8 cellular contexts compared by ENCODE assay signal in genomic region chr22:41469218-41469851, GRCh38. TPM values are rescaled to one million over a fixed set of nuclear protein-coding genes. Genes with fewer than 3 reads are reported as not detected.
DNase-seq lines count a peak whose midpoint lies in the region; ATAC-seq and TF ChIP-seq lines count a peak whose summit lies in the region.

No MANE protein-coding gene starts in this region.

- no peaks in the 10 kb centered on the region for H3K27me3 Mint-ChIP-seq in activated B cell treated with CpG ODN at 0.5 μM for 24 hours
- peaks cover 5% of the 10 kb centered on the region for H3K27me3 Mint-ChIP-seq in glutamatergic neuron (ENCODE audit: unreplicated experiment)

- peak overlapping the region; percentile 88 for H3K4me3 Mint-ChIP-seq in activated B cell treated with CpG ODN at 0.5 μM for 24 hours
- peak overlapping the region; percentile 97 for H3K4me3 Mint-ChIP-seq in glutamatergic neuron (ENCODE audit: unreplicated experiment)

- H3K4me3 ChIP-seq in prostate gland = peak overlapping the region; percentile 96 to 97

- H3K4me1 Mint-ChIP-seq in activated B cell treated with CpG ODN at 0.5 μM for 24 hours (peaks cover 58% of the 10 kb centered on the region), glutamatergic neuron (ENCODE audit: low read depth, unreplicated experiment) (peaks cover 6% of the 10 kb centered on the region)

- DNase-seq in activated T-cell treated with anti-CD3 and anti-CD28 coated beads for 1 hour (ENCODE audit: low read depth) (peak; percentile 25), activated T-cell treated with anti-CD3 and anti-CD28 coated beads for 4 hours (no peak), activated B cell treated with CpG ODN at 0.5 μM for 24 hours (no peak), glutamatergic neuron (no peak), prostate gland (ENCODE audit: low spot score) (no peak), NCI-H2107 (lab: John Stamatoyannopoulos, UW) (no peak), NCI-H345 (lab: John Stamatoyannopoulos, UW) (no peak)

- intact Hi-C loops in activated B cell treated with CpG ODN at 0.5 μM for 24 hours (cut with micrococcal nuclease) (loop anchor here (1.0 to 2.0 kb wide), 7 partner anchors 9 to 613 kb away; partner anchors contain the start of genes POLR3H, RANGAP1, ST13 and XPNPEP3), prostate gland (cut with DNase I) (loop anchor here (10.0 kb wide), 1 partner anchor 65 kb away; no protein-coding TSS in a partner anchor)

- CTCF ChIA-PET in activated B cell treated with CpG ODN at 0.5 μM for 24 hours (lab: Charles Lee) = interaction anchor here (1.2 to 4.7 kb wide), 7 partner anchors 10 to 65 kb away, joined by 3 to 28 read pairs (median 9); no protein-coding TSS in a partner anchor

- peak; percentile 14 for ATAC-seq in HG03342 (IDR thresholded peaks at IDR 0.05; ENCODE audit: unreplicated experiment)
- peak; percentile 5 for ATAC-seq in activated B cell treated with CpG ODN at 0.5 μM for 24 hours (ENCODE audit: low read depth)

- no peak for TF ChIP-seq CTCF in activated B cell treated with CpG ODN at 0.5 μM for 24 hours (IDR thresholded peaks at IDR 0.05)
- no peak for TF ChIP-seq CTCF in glutamatergic neuron (IDR thresholded peaks at IDR 0.05; ENCODE audit: partially characterized antibody, unreplicated experiment)
- TF ChIP-seq CTCF in prostate gland (IDR thresholded peaks at IDR 0.05) = no peak

- peaks cover 0 to 10% of the 10 kb centered on the region in 2 donors for H3K36me3 ChIP-seq in prostate gland

- H3K27ac Mint-ChIP-seq in activated B cell treated with CpG ODN at 0.5 μM for 24 hours (peak overlapping the region; percentile 99), glutamatergic neuron (ENCODE audit: unreplicated experiment) (peak overlapping the region; percentile 99)

- peaks cover 9% of the 10 kb centered on the region for H3K4me1 ChIP-seq in prostate gland (replicated peaks)

- H3K27ac ChIP-seq in prostate gland = peak overlapping the region; percentile 87 to 93

- POLR2A ChIA-PET in activated B cell treated with CpG ODN at 0.5 μM for 24 hours (lab: Charles Lee) = interaction anchor here (0.6 to 17.5 kb wide), 20 partner anchors 10 to 477 kb away, joined by 3 to 584 read pairs (median 10); partner anchors contain the start of genes DESI1, POLR3H, TEF and TOB2

- TF ChIP-seq POLR2A in prostate gland (IDR thresholded peaks at IDR 0.05) = no peak

- 1% methylated on average over 30 of the region's 30 CpGs for WGBS in prostate gland

- H3K27me3 ChIP-seq in prostate gland (replicated peaks; ENCODE audit: insufficient read depth) = no peaks in the 10 kb centered on the region

- H3K9me3 ChIP-seq in prostate gland = no peaks in the 10 kb centered on the region

- H3K36me3 Mint-ChIP-seq in activated B cell treated with CpG ODN at 0.5 μM for 24 hours (ENCODE audit: low read depth) = peaks cover 74% of the 10 kb centered on the region
- H3K36me3 Mint-ChIP-seq in glutamatergic neuron (ENCODE audit: unreplicated experiment) = no peaks in the 10 kb centered on the region

- H3K9me3 Mint-ChIP-seq in activated B cell treated with CpG ODN at 0.5 μM for 24 hours (no peaks in the 10 kb centered on the region), glutamatergic neuron (ENCODE audit: unreplicated experiment) (peaks cover 4% of the 10 kb centered on the region)

RNA-seq across cellular contexts. Expression of gene ACO2, which starts 0.4 kb away (rescaled TPM):
- total RNA-seq in activated B cell treated with CpG ODN at 0.5 μM for 24 hours (152 and 153 TPM in 2 replicates), glutamatergic neuron (ENCODE audit: unreplicated experiment) (114 TPM), prostate gland (100 to 1,000 TPM; 100 to 177 TPM)

RNA-seq across cellular contexts. Expression of gene PHF5A, which starts 0.8 kb away (rescaled TPM):
- total RNA-seq in activated B cell treated with CpG ODN at 0.5 μM for 24 hours (47.4 and 54.0 TPM in 2 replicates), glutamatergic neuron (ENCODE audit: unreplicated experiment) (36.1 TPM), prostate gland (10 to 100 TPM; 35.8 to 40.2 TPM)

RNA-seq across cellular contexts. Expression of gene TOB2, which starts 22.7 kb away (rescaled TPM):
- total RNA-seq in activated B cell treated with CpG ODN at 0.5 μM for 24 hours (53.7 and 60.3 TPM in 2 replicates), glutamatergic neuron (ENCODE audit: unreplicated experiment) (43.3 TPM), prostate gland (10 to 100 TPM; 56.7 to 80.8 TPM)
